In the genomic region with DNA sequence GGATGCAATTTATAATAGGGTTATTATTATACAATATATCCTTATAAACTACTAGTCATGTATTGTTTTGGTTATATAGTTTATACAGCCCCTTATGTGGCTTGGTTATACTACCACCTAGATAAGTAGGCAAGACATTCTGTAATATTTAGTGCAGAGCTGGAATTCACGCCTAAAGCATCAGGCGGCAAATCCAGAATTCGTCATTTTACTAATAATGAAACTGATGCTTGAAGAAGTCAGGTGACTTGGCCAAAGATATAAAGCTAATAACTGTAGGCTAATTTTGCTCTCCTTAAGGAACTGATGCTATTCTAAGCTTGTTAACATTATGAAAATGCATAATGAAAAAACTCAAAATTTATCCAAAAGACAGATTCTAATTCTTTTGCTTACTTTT, we compare ENCODE assay signal across 28 cellular contexts.
"Had no signal": no experiment of that assay in that cellular context is flagged by ENCODE, and none has a peak within 500 bp of the region (broad histone marks: within the 10 kb centered on the region; RNA-seq: fewer than 3 reads in every experiment).

No MANE protein-coding gene starts in this region.

- H3K4me3 ChIP-seq: neural progenitor cell, ovary, psoas muscle, right lobe of liver, sigmoid colon, stomach, thoracic aorta, thyroid gland, tibial nerve, upper lobe of left lung, vagina had no signal

- H3K9ac ChIP-seq: neural progenitor cell, parathyroid adenoma had no signal

- H3K4me2 ChIP-seq: neural progenitor cell had no signal

- H3K9me3 ChIP-seq: ovary, psoas muscle, right lobe of liver, sigmoid colon, stomach, thoracic aorta, thyroid gland, tibial nerve, upper lobe of left lung, vagina had no signal

- ATAC-seq: psoas muscle; right cardiac atrium; right lobe of liver; stimulated activated effector memory CD8-positive, alpha-beta T cell treated with anti-CD3 and anti-CD28 coated beads, Interleukin-12 subunit alpha, Interleukin-12 subunit beta, amount 100 ng/mL, for 72 hours had no signal

- H3K4me1 Mint-ChIP-seq: nephron, neural progenitor cell had no signal

- H3K27ac Mint-ChIP-seq: nephron; neural progenitor cell; progenitor cell of endocrine pancreas; stimulated activated effector memory CD8-positive, alpha-beta T cell treated with anti-CD3 and anti-CD28 coated beads, Interleukin-12 subunit alpha, Interleukin-12 subunit beta, amount 100 ng/mL, for 72 hours; stimulated activated naive B cell treated with anti-CD40 and anti-IgM and Interleukin-4, amounts not matched to agents 10 μg/mL and 1 μg/mL and 100 μg/mL, for 72 hours; stimulated activated naive CD8-positive, alpha-beta T cell treated with anti-CD3 and anti-CD28 coated beads, Interleukin-15, Interleukin-2, amounts not matched to agents 100 ng/mL and 50 ng/mL, for 24 hours had no signal

- H3K27me3 Mint-ChIP-seq: progenitor cell of endocrine pancreas; stimulated activated naive B cell treated with anti-CD40 and anti-IgM and Interleukin-4, amounts not matched to agents 10 μg/mL and 1 μg/mL and 100 μg/mL, for 72 hours; stimulated activated naive CD8-positive, alpha-beta T cell treated with anti-CD3 and anti-CD28 coated beads, Interleukin-15, Interleukin-2, amounts not matched to agents 100 ng/mL and 50 ng/mL, for 24 hours had no signal

- H3K4me3 Mint-ChIP-seq: nephron; neural progenitor cell; stimulated activated effector memory CD8-positive, alpha-beta T cell treated with anti-CD3 and anti-CD28 coated beads, Interleukin-12 subunit alpha, Interleukin-12 subunit beta, amount 100 ng/mL, for 72 hours; stimulated activated naive B cell treated with anti-CD40 and anti-IgM and Interleukin-4, amounts not matched to agents 10 μg/mL and 1 μg/mL and 100 μg/mL, for 72 hours; stimulated activated naive CD8-positive, alpha-beta T cell treated with anti-CD3 and anti-CD28 coated beads, Interleukin-15, Interleukin-2, amounts not matched to agents 100 ng/mL and 50 ng/mL, for 24 hours had no signal

- H3K36me3 ChIP-seq: ovary had no signal

- H3K9me3 Mint-ChIP-seq: stimulated activated effector memory CD8-positive, alpha-beta T cell treated with anti-CD3 and anti-CD28 coated beads, Interleukin-12 subunit alpha, Interleukin-12 subunit beta, amount 100 ng/mL, for 72 hours; stimulated activated naive B cell treated with anti-CD40 and anti-IgM and Interleukin-4, amounts not matched to agents 10 μg/mL and 1 μg/mL and 100 μg/mL, for 72 hours; stimulated activated naive CD8-positive, alpha-beta T cell treated with anti-CD3 and anti-CD28 coated beads, Interleukin-15, Interleukin-2, amounts not matched to agents 100 ng/mL and 50 ng/mL, for 24 hours had no signal

- H3K27me3 ChIP-seq: neural progenitor cell, ovary, right lobe of liver, sigmoid colon, stomach, thyroid gland, tibial nerve, upper lobe of left lung, vagina had no signal

- H2AFZ ChIP-seq: neural progenitor cell, parathyroid adenoma had no signal

- DNase-seq: occipital lobe; ovary; posterior cingulate gyrus; psoas muscle; right cardiac atrium; right lobe of liver; sigmoid colon; small intestine; stimulated activated CD4-positive, alpha-beta T cell treated with anti-CD3 and anti-CD28 coated beads, Interleukin-15, amount 100 ng/mL, for 24 hours; stimulated activated CD4-positive, alpha-beta T cell treated with anti-CD3 and anti-CD28 coated beads, Interleukin-2, amount 100 ng/mL, for 24 hours; stimulated activated CD4-positive, alpha-beta T cell treated with anti-CD3 and anti-CD28 coated beads, Interleukin-2, amount 100 ng/mL, for 48 hours; stimulated activated CD4-positive, alpha-beta T cell treated with anti-CD3 and anti-CD28 coated beads, Interleukin-4, amount 100 ng/mL, for 24 hours; stimulated activated naive B cell treated with anti-CD40 and anti-IgM and Interleukin-4, amounts not matched to agents 10 μg/mL and 1 μg/mL and 100 μg/mL, for 72 hours; stimulated activated naive CD4-positive, alpha-beta T cell treated with Interleukin-2 at 50 U/mL for 16 hours; stomach; thyroid gland; trophoblast cell; upper lobe of left lung had no signal

- FAIRE-seq: small intestine, urothelium cell line had no signal

- H3K4me1 ChIP-seq: neural progenitor cell, parathyroid adenoma, psoas muscle, right lobe of liver, sigmoid colon, stomach, thyroid gland, upper lobe of left lung, vagina had no signal

- H3K79me2 ChIP-seq: parathyroid adenoma had no signal

- H3K27ac ChIP-seq: neural progenitor cell, ovary, parathyroid adenoma, psoas muscle, right lobe of liver, sigmoid colon, stomach, thoracic aorta, thyroid gland, tibial nerve, upper lobe of left lung, vagina had no signal
